In the genomic region with DNA sequence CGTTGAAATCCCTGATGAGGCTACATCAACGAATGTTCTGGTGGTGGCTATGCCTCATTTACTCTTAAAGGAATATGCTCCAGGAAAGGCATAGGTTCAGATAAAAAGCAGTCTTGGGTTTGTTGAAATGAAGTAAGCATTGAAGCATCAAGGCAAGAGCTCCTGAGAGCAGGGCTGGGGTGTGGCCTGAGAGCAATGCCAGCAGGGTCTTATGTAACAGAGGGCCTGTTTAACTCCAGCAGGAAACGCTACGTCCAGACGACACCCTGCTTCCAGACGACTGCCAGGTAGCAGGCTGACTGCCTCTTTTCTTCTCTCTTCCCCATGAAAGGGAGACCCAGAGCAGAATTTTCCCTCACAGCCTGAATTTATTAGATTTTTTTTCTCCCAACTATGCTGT, we compare ENCODE assay signal across 15 cellular contexts.
A peak's percentile ranks its signal among the peaks of the same experiment; 100 is the strongest.
DNase-seq lines count a peak whose midpoint lies in the region; ATAC-seq, FAIRE-seq and TF ChIP-seq lines count a peak whose summit lies in the region.
"Had no signal": no experiment of that assay in that cellular context is flagged by ENCODE, and none has a peak within 500 bp of the region (broad histone marks: within the 10 kb centered on the region; RNA-seq: fewer than 3 reads in every experiment).

No MANE protein-coding gene starts in this region.

- H3K4me1 ChIP-seq in lower lobe of right lung (peaks cover 17% of the 10 kb centered on the region), upper lobe of right lung (no peaks in the 10 kb centered on the region)
- H3K4me1 ChIP-seq: A549 had no signal

- FAIRE-seq in GM12892 (lab: Jason Lieb, UNC): no peak
- FAIRE-seq: A549, frontal cortex had no signal

- H3K9me3 ChIP-seq in lower lobe of right lung: no peaks in the 10 kb centered on the region
- no peaks in the 10 kb centered on the region for H3K9me3 ChIP-seq in upper lobe of right lung
- H3K9me3 ChIP-seq: A549 had no signal

- H3K27ac ChIP-seq in lower lobe of right lung: no peak overlapping the region
- no peak overlapping the region for H3K27ac ChIP-seq in upper lobe of right lung
- H3K27ac ChIP-seq: A549 had no signal

- TF ChIP-seq CTCF in fibroblast of the aortic adventitia (IDR thresholded peaks at IDR 0.05; ENCODE audit: insufficient read depth, low read length) (no peak), lower lobe of right lung (IDR thresholded peaks at IDR 0.05) (no peak), upper lobe of right lung (IDR thresholded peaks at IDR 0.05) (no peak)

- intact Hi-C loops in lower lobe of right lung (cut with DNase I) (no loop called here), upper lobe of right lung (cut with DNase I) (no loop called here)

- H3K4me3 ChIP-seq in fibroblast of the aortic adventitia (ENCODE audit: low read depth, low read length): no peak overlapping the region
- H3K4me3 ChIP-seq in lower lobe of right lung: no peak overlapping the region
- no peak overlapping the region for H3K4me3 ChIP-seq in upper lobe of right lung
- H3K4me3 ChIP-seq: A549 had no signal

- H3K27me3 ChIP-seq in lower lobe of right lung (ENCODE audit: low read depth) (no peaks in the 10 kb centered on the region), upper lobe of right lung (no peaks in the 10 kb centered on the region)

- TF ChIP-seq POLR2A in GM12892 (IDR thresholded peaks at IDR 0.05; ENCODE audit: low read depth, low read length): no peak

- H3K36me3 ChIP-seq in lower lobe of right lung: no peaks in the 10 kb centered on the region
- H3K36me3 ChIP-seq in upper lobe of right lung: no peaks in the 10 kb centered on the region

- ATAC-seq in lower lobe of right lung (peak; percentile 81 to 88), upper lobe of right lung (peak; percentile 90), GM18867 (IDR thresholded peaks at IDR 0.05; ENCODE audit: unreplicated experiment) (no peak)
- ATAC-seq: A549, left colon had no signal

- peak; percentile 31 for DNase-seq in NCI-H2171 treated with DMSO at 0.1 percent for 48 hours (lab: John Stamatoyannopoulos, UW)
- no peak for DNase-seq in NCI-H2171 (lab: John Stamatoyannopoulos, UW)
- peak; percentile 51 for DNase-seq in fibroblast of the aortic adventitia (ENCODE audit: low read depth)
- DNase-seq in lower lobe of right lung: peak; percentile 56
- peak; percentile 65 for DNase-seq in upper lobe of right lung
- DNase-seq in GM12892 (ENCODE audit: insufficient read length): no peak
- DNase-seq in NCI-H1417 treated with DMSO at 0.1 percent for 48 hours (lab: John Stamatoyannopoulos, UW): no peak
- DNase-seq: Calu3, HFFc6, left colon, NCI-H1105 treated with DMSO at 0.1 percent for 48 hours, NCI-H774 had no signal

Comparison
In these comparisons a context has a peak if more than half of its experiments do, and no peak if none do; other contexts are left out.
1. DNase-seq: peak in NCI-H2171 treated with DMSO at 0.1 percent for 48 hours (single experiment), fibroblast of the aortic adventitia (single experiment), lower lobe of right lung (single experiment) and upper lobe of right lung (single experiment); none in NCI-H2171 (single experiment), GM12892 (single experiment) and NCI-H1417 treated with DMSO at 0.1 percent for 48 hours (single experiment).